Comparison of ENCODE assay signal across 15 cellular contexts in genomic region chr9:124695280-124695890, GRCh38.
A peak's percentile ranks its signal among the peaks of the same experiment; 100 is the strongest.
DNase-seq lines count a peak whose midpoint lies in the region; ATAC-seq and TF ChIP-seq lines count a peak whose summit lies in the region.
"Had no signal": no experiment of that assay in that cellular context is flagged by ENCODE, and none has a peak within 500 bp of the region (broad histone marks: within the 10 kb centered on the region; RNA-seq: fewer than 3 reads in every experiment).

No MANE protein-coding gene starts in this region.

- H3K27ac ChIP-seq in brain microvascular endothelial cell = peak overlapping the region; percentile 90
- H3K27ac ChIP-seq: cardiac muscle cell, testis had no signal

- H3K27me3 ChIP-seq in brain microvascular endothelial cell (replicated peaks) = no peaks in the 10 kb centered on the region
- H3K27me3 ChIP-seq: cardiac muscle cell, testis had no signal

- in situ Hi-C loops in brain microvascular endothelial cell (cut with HindIII; ENCODE audit: low pct_ligation_motif_present, low sequenced_read_pairs) = no loop called here

- TF ChIP-seq CTCF in brain microvascular endothelial cell (IDR thresholded peaks at IDR 0.05; ENCODE audit: low read depth, low read length, missing control alignments) (no peak), nephron progenitor cell (IDR thresholded peaks at IDR 0.05) (no peak)

- H3K27me3 Mint-ChIP-seq in nephron progenitor cell (ENCODE audit: low read depth, poor library complexity) = no peaks in the 10 kb centered on the region

- H3K9me3 Mint-ChIP-seq in nephron progenitor cell = no peaks in the 10 kb centered on the region

- peak overlapping the region; percentile 30 for H3K27ac Mint-ChIP-seq in nephron progenitor cell

- peaks cover 55% of the 10 kb centered on the region for H3K4me1 Mint-ChIP-seq in nephron progenitor cell

- ATAC-seq in HG03460 (IDR thresholded peaks at IDR 0.05; ENCODE audit: unreplicated experiment) (no peak), GM21423 (IDR thresholded peaks at IDR 0.05; ENCODE audit: unreplicated experiment) (no peak)

- DNase-seq in ELR (ENCODE audit: low read depth) = peak; percentile 81
- peak; percentile 89 for DNase-seq in M059J (ENCODE audit: low read depth)
- DNase-seq in brain microvascular endothelial cell = peak; percentile 83
- no peak for DNase-seq in nephron progenitor cell
- DNase-seq in NCI-H2171 treated with DMSO at 0.1 percent for 48 hours (lab: John Stamatoyannopoulos, UW) = no peak
- DNase-seq in putamen (ENCODE audit: low spot score) = no peak
- DNase-seq: activated CD4-positive, alpha-beta T cell treated with anti-CD3 and anti-CD28 coated beads, Interleukin-2, amount 50 U/mL, for 4 hours; activated effector memory CD4-positive, alpha-beta T cell treated with anti-CD3 and anti-CD28 coated beads, Interleukin-2, amount 50 U/mL, for 16 hours; hippocampal formation; Karpas-422; NCI-H2029 treated with DMSO at 0.1 percent for 48 hours; testis had no signal

- peaks cover 2% of the 10 kb centered on the region for H3K36me3 ChIP-seq in brain microvascular endothelial cell (replicated peaks)
- H3K36me3 ChIP-seq: cardiac muscle cell had no signal

- H3K4me3 Mint-ChIP-seq in nephron progenitor cell = no peak overlapping the region

- H3K36me3 Mint-ChIP-seq in nephron progenitor cell (ENCODE audit: low read depth) = peaks cover 46% of the 10 kb centered on the region

- no peak overlapping the region for H3K4me3 ChIP-seq in brain microvascular endothelial cell (ENCODE audit: low read depth, low read length)
- H3K4me3 ChIP-seq: cardiac muscle cell, testis had no signal

Comparison
In these comparisons a context has a peak if more than half of its experiments do, and no peak if none do; other contexts are left out.
1. DNase-seq: peak in ELR (single experiment), M059J (single experiment) and brain microvascular endothelial cell (single experiment); none in nephron progenitor cell (single experiment), NCI-H2171 treated with DMSO at 0.1 percent for 48 hours (single experiment) and putamen (single experiment).